ENCODE assay signal across 1 cellular context in the genomic region with DNA sequence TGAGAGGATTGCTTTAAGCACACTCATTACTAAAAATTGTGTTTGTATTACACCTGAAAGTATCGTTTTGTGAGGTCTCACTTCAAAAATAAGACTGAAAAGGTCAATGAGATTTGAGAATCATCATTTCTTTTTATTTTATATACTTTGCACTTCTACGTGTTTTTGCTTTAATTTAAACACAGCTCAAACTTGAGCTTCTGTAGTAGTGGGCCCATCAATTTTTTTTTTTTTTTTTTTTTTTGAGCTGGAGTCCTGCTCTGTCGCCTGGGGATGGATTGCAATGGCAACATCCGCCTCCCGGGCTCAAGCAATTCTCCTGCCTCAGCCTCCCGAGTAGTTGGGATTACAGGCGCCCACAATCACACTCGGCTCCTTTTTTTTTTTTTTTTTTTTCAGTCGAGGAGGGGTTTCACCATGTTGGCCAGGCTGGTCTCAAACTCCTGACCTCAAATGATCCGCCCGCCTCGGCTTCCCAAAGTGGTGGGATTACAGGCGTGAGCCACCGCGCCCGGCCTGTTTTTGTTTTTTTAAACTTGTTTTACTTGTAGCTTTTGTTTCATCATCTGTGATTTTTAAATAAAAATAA.
TF ChIP-seq lines count a peak whose summit lies in the region.

No MANE protein-coding gene starts in this region.

TF ChIP-seq in GM12878, 131 proteins besides CTCF, POLR2A, EP300 and RAD21 (continued from another document):
- no peak for TF ChIP-seq ZBTB4 (CRISPR knock-in tag; IDR thresholded peaks at IDR 0.05)
- no peak for TF ChIP-seq NR2C1 (IDR thresholded peaks at IDR 0.05)
- TF ChIP-seq SUZ12 (IDR thresholded peaks at IDR 0.05; ENCODE audit: unreplicated experiment): no peak
- TF ChIP-seq, protein P1, sequence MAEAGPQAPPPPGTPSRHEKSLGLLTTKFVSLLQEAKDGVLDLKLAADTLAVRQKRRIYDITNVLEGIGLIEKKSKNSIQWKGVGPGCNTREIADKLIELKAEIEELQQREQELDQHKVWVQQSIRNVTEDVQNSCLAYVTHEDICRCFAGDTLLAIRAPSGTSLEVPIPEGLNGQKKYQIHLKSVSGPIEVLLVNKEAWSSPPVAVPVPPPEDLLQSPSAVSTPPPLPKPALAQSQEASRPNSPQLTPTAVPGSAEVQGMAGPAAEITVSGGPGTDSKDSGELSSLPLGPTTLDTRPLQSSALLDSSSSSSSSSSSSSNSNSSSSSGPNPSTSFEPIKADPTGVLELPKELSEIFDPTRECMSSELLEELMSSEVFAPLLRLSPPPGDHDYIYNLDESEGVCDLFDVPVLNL (IDR thresholded peaks at IDR 0.05; ENCODE audit: low read depth, low read length): no peak
- no peak for TF ChIP-seq SMC3 (IDR thresholded peaks at IDR 0.05; ENCODE audit: borderline replicate concordance, low read length)
- TF ChIP-seq WRNIP1 (IDR thresholded peaks at IDR 0.05; ENCODE audit: borderline replicate concordance, low read depth, low read length): no peak
- no peak for TF ChIP-seq DPF2 (IDR thresholded peaks at IDR 0.05)
TF ChIP-seq in GM12878: peak in this region for 0.
